In the genomic region with DNA sequence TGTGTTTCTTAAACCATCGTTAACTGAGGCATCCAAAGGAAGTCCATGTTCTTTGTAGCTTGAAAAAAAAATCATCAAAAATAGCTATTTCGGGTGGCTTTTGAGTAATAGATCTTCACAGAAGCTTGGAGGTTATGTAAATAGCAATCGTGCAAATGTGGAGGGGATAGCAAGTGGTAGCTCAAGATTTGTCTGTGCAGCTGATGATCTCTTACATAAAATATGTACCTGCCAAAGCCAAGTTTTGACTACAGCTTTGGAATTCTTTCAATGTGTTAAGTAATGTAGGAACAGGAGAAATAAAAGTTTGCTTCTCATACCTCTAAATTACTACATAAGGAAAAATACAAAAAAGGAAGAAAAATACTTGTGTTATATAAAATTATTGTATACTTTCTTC, we compare ENCODE assay signal across 27 cellular contexts.
DNase-seq lines count a peak whose midpoint lies in the region; ATAC-seq and FAIRE-seq lines count a peak whose summit lies in the region.
"Had no signal": no experiment of that assay in that cellular context is flagged by ENCODE, and none has a peak within 500 bp of the region (broad histone marks: within the 10 kb centered on the region; RNA-seq: fewer than 3 reads in every experiment).

No MANE protein-coding gene starts in this region.

- DNase-seq in NCI-H226 = peak; percentile 12
- peak; percentile 49 for DNase-seq in inferior parietal cortex (ENCODE audit: extremely low spot score)
- peak; percentile 27 for DNase-seq in middle frontal gyrus (ENCODE audit: extremely low spot score, low spot score)
- DNase-seq in superior temporal gyrus (ENCODE audit: extremely low spot score) = peak; percentile 52
- DNase-seq in activated CD8-positive, alpha-beta memory T cell treated with anti-CD3 and anti-CD28 coated beads, Interleukin-2, amount 50 U/mL, for 4 hours = no peak
- no peak for DNase-seq in T-cell
- no peak for DNase-seq in RCC 7860 (ENCODE audit: low spot score)
- DNase-seq: 8988T; ACHN; BE2C; C1 segment of cervical spinal cord; CD4-positive, alpha-beta memory T cell; CD4-positive, CD25-positive, alpha-beta regulatory T cell; CD8-positive, alpha-beta memory T cell; COR-L47; DMS 273 treated with DMSO at 0.1 percent for 48 hours; DMS153; DMS53; DMS79; DND-41; EL; GDM1 had no signal

- FAIRE-seq in RCC 7860 (lab: Jason Lieb, UNC) = no peak
- FAIRE-seq: A204.1, GM12878, GM12892, GM18507 had no signal

- no peak overlapping the region for H3K4me3 Mint-ChIP-seq in T-cell
- H3K4me3 Mint-ChIP-seq: CD14-positive monocyte; CD4-positive, alpha-beta memory T cell; CD4-positive, CD25-positive, alpha-beta regulatory T cell; CD8-positive, alpha-beta memory T cell had no signal

- POLR2A ChIA-PET in T-cell (lab: Charles Lee) = no interaction called here

- H3K27me3 Mint-ChIP-seq in T-cell = no peaks in the 10 kb centered on the region
- H3K27me3 Mint-ChIP-seq: CD4-positive, alpha-beta memory T cell; CD4-positive, CD25-positive, alpha-beta regulatory T cell had no signal

- ATAC-seq in T-cell (replicated peaks in 1 of 4) = no peak
- ATAC-seq: GM12878 had no signal

- H3K27ac Mint-ChIP-seq in T-cell = no peak overlapping the region
- H3K27ac Mint-ChIP-seq: CD14-positive monocyte; CD4-positive, alpha-beta memory T cell; CD4-positive, CD25-positive, alpha-beta regulatory T cell; CD8-positive, alpha-beta memory T cell had no signal

- H3K36me3 Mint-ChIP-seq in T-cell = no peaks in the 10 kb centered on the region
- H3K36me3 Mint-ChIP-seq: CD14-positive monocyte; CD4-positive, alpha-beta memory T cell; CD4-positive, CD25-positive, alpha-beta regulatory T cell; CD8-positive, alpha-beta memory T cell had no signal

- CTCF ChIA-PET in T-cell (lab: Charles Lee) = no interaction called here

- H3K9me3 Mint-ChIP-seq in T-cell = peaks cover 9 to 22% (median 15%) of the 10 kb centered on the region in 3 donors

- H3K4me1 Mint-ChIP-seq in T-cell = no peaks in the 10 kb centered on the region
- H3K4me1 Mint-ChIP-seq: CD14-positive monocyte; CD4-positive, alpha-beta memory T cell; CD4-positive, CD25-positive, alpha-beta regulatory T cell; CD8-positive, alpha-beta memory T cell had no signal

Comparison
In these comparisons a context has a peak if more than half of its experiments do, and no peak if none do; other contexts are left out.
1. DNase-seq: peak in NCI-H226 (single experiment), inferior parietal cortex (single experiment), middle frontal gyrus (single experiment) and superior temporal gyrus (single experiment); none in activated CD8-positive, alpha-beta memory T cell treated with anti-CD3 and anti-CD28 coated beads, Interleukin-2, amount 50 U/mL, for 4 hours (single experiment), T-cell (0 of 34) and RCC 7860 (single experiment).